ENCODE assay signal across 18 cellular contexts in genomic region chr4:112517911-112518310, GRCh38. TPM values are rescaled to one million over a fixed set of nuclear protein-coding genes. Genes with fewer than 3 reads are reported as not detected.
DNase-seq lines count a peak whose midpoint lies in the region; ATAC-seq, FAIRE-seq and TF ChIP-seq lines count a peak whose summit lies in the region.
"Had no signal": no experiment of that assay in that cellular context is flagged by ENCODE, and none has a peak within 500 bp of the region (broad histone marks: within the 10 kb centered on the region; RNA-seq: fewer than 3 reads in every experiment).

No MANE protein-coding gene starts in this region.

- no peak for DNase-seq in activated naive CD4-positive, alpha-beta T cell treated with anti-CD3 and anti-CD28 coated beads, Interleukin-2, amount 50 U/mL, for 16 hours
- DNase-seq in Karpas-422 (peak; percentile 37), GM12878 (ENCODE audit: low read depth, low spot score) (no peak), type B pancreatic cell (ENCODE audit: extremely low spot score, unreplicated experiment) (no peak), GM19238 (ENCODE audit: insufficient read length, low spot score) (no peak), DMS53 (lab: John Stamatoyannopoulos, UW) (no peak)
- DNase-seq: KG1; lower lobe of right lung; NCI-H1417 treated with DMSO at 0.1 percent for 48 hours; NCI-H345; sigmoid colon; stimulated activated CD4-positive, alpha-beta T cell treated with anti-CD3 and anti-CD28 coated beads, Interleukin-4, amount 100 ng/mL, for 1 hour; trophoblast cell had no signal

- ATAC-seq in GM12878: no peak
- no peak for ATAC-seq in GM21381 (IDR thresholded peaks at IDR 0.05; ENCODE audit: unreplicated experiment)
- ATAC-seq: lower lobe of right lung had no signal

- peaks cover 5% of the 10 kb centered on the region for H3K9me3 Mint-ChIP-seq in activated naive CD4-positive, alpha-beta T cell treated with anti-CD3 and anti-CD28 coated beads, Interleukin-2, amount 50 U/mL, for 24 hours
- H3K9me3 Mint-ChIP-seq in type B pancreatic cell: no peaks in the 10 kb centered on the region

- H3K27me3 Mint-ChIP-seq in activated naive CD4-positive, alpha-beta T cell treated with anti-CD3 and anti-CD28 coated beads, Interleukin-2, amount 50 U/mL, for 24 hours: peaks cover 83% of the 10 kb centered on the region
- H3K27me3 Mint-ChIP-seq in type B pancreatic cell: peaks cover 100% of the 10 kb centered on the region

- WGBS in GM12878 (ENCODE audit: insufficient coverage, insufficient replicate concordance, low lambda C conversion rate, missing lambda C conversion rate): 20% methylated on average over 3 of the region's 3 CpGs

- H3K27ac Mint-ChIP-seq in activated naive CD4-positive, alpha-beta T cell treated with anti-CD3 and anti-CD28 coated beads, Interleukin-2, amount 50 U/mL, for 24 hours: no peak overlapping the region
- H3K27ac Mint-ChIP-seq in type B pancreatic cell: no peak overlapping the region

- H2AFZ ChIP-seq in Karpas-422 (ENCODE audit: low read length): no peak overlapping the region
- H2AFZ ChIP-seq in GM12878 (ENCODE audit: control insufficient read depth, low read depth, low read length): no peak overlapping the region

- H3K4me3 Mint-ChIP-seq in activated naive CD4-positive, alpha-beta T cell treated with anti-CD3 and anti-CD28 coated beads, Interleukin-2, amount 50 U/mL, for 24 hours: peak overlapping the region; percentile 68
- peak overlapping the region; percentile 78 for H3K4me3 Mint-ChIP-seq in type B pancreatic cell

- H3K9me2 ChIP-seq in Karpas-422 (replicated peaks; ENCODE audit: insufficient read depth, low read length): no peaks in the 10 kb centered on the region

- CTCF ChIA-PET in GM12878 (lab: Yijun Ruan, JAX): interaction anchor here (0.8 to 13.9 kb wide), 11 partner anchors 14 to 417 kb away, joined by 3 to 221 read pairs (median 6); partner anchors contain the start of gene ALPK1

- H3K4me1 ChIP-seq in Karpas-422 (ENCODE audit: low read length): peaks cover 57% of the 10 kb centered on the region
- peaks cover 7% of the 10 kb centered on the region for H3K4me1 ChIP-seq in GM12878 (ENCODE audit: control insufficient read depth, insufficient read depth, low read length)

- no peaks in the 10 kb centered on the region for H3K9me3 ChIP-seq in Karpas-422 (ENCODE audit: low read length)
- H3K9me3 ChIP-seq in GM12878 (replicated peaks; ENCODE audit: control insufficient read depth, insufficient read depth, low read length): no peaks in the 10 kb centered on the region; the same call in 2 of the 3 replicates
- H3K9me3 ChIP-seq: lower lobe of right lung had no signal

- H3K36me3 ChIP-seq in Karpas-422 (ENCODE audit: insufficient read depth, low read length) (no peaks in the 10 kb centered on the region), GM12878 (ENCODE audit: control insufficient read depth in 2 of 2, insufficient read depth in 2 of 2, low read length in 1 of 2) (no peaks in the 10 kb centered on the region)
- H3K36me3 ChIP-seq: lower lobe of right lung, sigmoid colon had no signal

- H3K79me2 ChIP-seq in Karpas-422 (ENCODE audit: low read length) (no peaks in the 10 kb centered on the region), GM12878 (ENCODE audit: control insufficient read depth, insufficient read depth, low read length) (no peaks in the 10 kb centered on the region)

- H3K27ac ChIP-seq in Karpas-422 (ENCODE audit: low read length) (no peak overlapping the region), GM12878 (ENCODE audit: control insufficient read depth, insufficient read depth) (peak overlapping the region; percentile 62; the same call in 1 of the 2 replicates)
- H3K27ac ChIP-seq: lower lobe of right lung, sigmoid colon had no signal

- TF ChIP-seq CTCF in GM12878 (IDR thresholded peaks at IDR 0.05 in 2 of 3, conservative IDR thresholded peaks at IDR 0.05 in 1 of 3; ENCODE audit: control insufficient read depth in 2 of 3, extremely low read depth in 1 of 3, insufficient read depth in 1 of 3, low read depth in 3 of 3, low read length in 3 of 3) (no peak), type B pancreatic cell (conservative IDR thresholded peaks at IDR 0.05) (no peak)

- H3K4me3 ChIP-seq in Karpas-422 (ENCODE audit: low read length) (peak overlapping the region; percentile 78), GM12878 (peak overlapping the region; percentile 80)
- H3K4me3 ChIP-seq: lower lobe of right lung, sigmoid colon had no signal

- H3K27me3 ChIP-seq in Karpas-422 (ENCODE audit: low read length) (no peaks in the 10 kb centered on the region), GM12878 (replicated peaks in 1 of 2; ENCODE audit: control insufficient read depth in 2 of 2, insufficient read depth in 2 of 2, low read length in 1 of 2) (peaks cover 0 to 7% of the 10 kb centered on the region in 2 experiments)

- H3K4me2 ChIP-seq in Karpas-422 (ENCODE audit: low read depth, low read length, poor library complexity, severe bottlenecking) (peak overlapping the region; percentile 93), GM12878 (ENCODE audit: control insufficient read depth, insufficient read depth) (peak overlapping the region; percentile 99)

- FAIRE-seq in GM12878 (lab: Jason Lieb, UNC): no peak
- FAIRE-seq: frontal cortex had no signal

- peaks cover 58% of the 10 kb centered on the region for H3K4me1 Mint-ChIP-seq in activated naive CD4-positive, alpha-beta T cell treated with anti-CD3 and anti-CD28 coated beads, Interleukin-2, amount 50 U/mL, for 24 hours
- peaks cover 22% of the 10 kb centered on the region for H3K4me1 Mint-ChIP-seq in type B pancreatic cell (ENCODE audit: unreplicated experiment)

- peaks cover 4% of the 10 kb centered on the region for H3K36me3 Mint-ChIP-seq in activated naive CD4-positive, alpha-beta T cell treated with anti-CD3 and anti-CD28 coated beads, Interleukin-2, amount 50 U/mL, for 24 hours
- no peaks in the 10 kb centered on the region for H3K36me3 Mint-ChIP-seq in type B pancreatic cell

- in situ Hi-C loops in GM12878 (cut with MboI): no loop called here

- RAD21 ChIA-PET in GM12878 (lab: Charles Lee; ENCODE audit: unreplicated experiment): interaction anchor here (1.3 to 4.1 kb wide), 9 partner anchors 190 to 419 kb away, joined by 3 to 38 read pairs (median 19); partner anchors contain the start of gene TIFA

- no peak for TF ChIP-seq RAD21 in GM12878 (IDR thresholded peaks at IDR 0.05; ENCODE audit: insufficient read depth, low read depth, low read length)

- H4K20me1 ChIP-seq in Karpas-422 (ENCODE audit: insufficient read depth, low read depth, low read length) (no peaks in the 10 kb centered on the region; the same call in 1 of the 2 replicates), GM12878 (ENCODE audit: control insufficient read depth, insufficient read depth) (no peaks in the 10 kb centered on the region)

- H3K9ac ChIP-seq in Karpas-422 (ENCODE audit: low read length) (0 out of 2 replicates have a peak overlapping the region, but pooled peaks have one; percentile 6), GM12878 (ENCODE audit: control insufficient read depth, insufficient read depth, low read length) (no peak overlapping the region)

- no peak for TF ChIP-seq POLR2A in GM12878 (IDR thresholded peaks at IDR 0.05; ENCODE audit: low read depth, low read length)

- BruUV-seq in GM12878 (replicated peaks; lab: Mats Ljungman, UMichigan): no TSS peak

- POLR2A ChIA-PET in GM12878 (lab: Charles Lee): interaction anchor here (0.6 to 4.6 kb wide), 11 partner anchors 152 to 286 kb away, joined by 3 to 55 read pairs (median 5); partner anchors contain the start of genes ALPK1 and AP1AR

- SMC1A ChIA-PET in GM12878 (lab: Charles Lee; ENCODE audit: uncharacterized antibody, unreplicated experiment): interaction anchor here (0.6 to 10.6 kb wide), 19 partner anchors 16 to 1316 kb away, joined by 3 to 124 read pairs (median 5); partner anchors contain the start of genes AP1AR and TIFA

- intact Hi-C loops in GM12878 (cut with micrococcal nuclease; ENCODE audit: unreplicated experiment): no loop called here

- no peak for TF ChIP-seq EP300 in GM12878 (IDR thresholded peaks at IDR 0.05; ENCODE audit: borderline replicate concordance in 1 of 2, control insufficient read depth in 1 of 2, low read depth in 2 of 2, low read length in 2 of 2)

TF ChIP-seq in GM12878, 131 proteins besides CTCF, POLR2A, EP300 and RAD21 (continues in another document):
- TF ChIP-seq MTA3 (IDR thresholded peaks at IDR 0.05; ENCODE audit: borderline replicate concordance, low read length) (no peak), STAT3 (IDR thresholded peaks at IDR 0.05; ENCODE audit: low read depth, low read length) (no peak), NBN (IDR thresholded peaks at IDR 0.05) (no peak), ZBED1 (IDR thresholded peaks at IDR 0.05; ENCODE audit: borderline replicate concordance) (no peak), TAF1 (IDR thresholded peaks at IDR 0.05; ENCODE audit: borderline replicate concordance, low read depth, low read length) (no peak)

RNA-seq across cellular contexts. Expression of gene NEUROG2, which starts 1.9 kb away (rescaled TPM):
- total RNA-seq in Karpas-422 (2014; rRNA removed; shearing (Covaris generic); ENCODE audit: low replicate concordance): 5.1 and 9.6 TPM in 2 replicates
- total RNA-seq in GM12878 (2013; cell fraction: nucleolus; rRNA removed): 4.6 and 4.8 TPM in 2 replicates
- total RNA-seq in GM12878 (2014; rRNA removed) (2.2 and 2.6 TPM in 2 replicates), GM12878 (2014; rRNA removed; fragmentation: Illumina TruSeq; extraction: Trizol) (1.1 and 1.6 TPM in 2 replicates), GM12878 (2021) (1.9 and 2.9 TPM in 2 replicates), type B pancreatic cell (ENCODE audit: low replicate concordance) (1.2 TPM in 1 of 2 replicates, not detected in the other)
- polyA plus RNA-seq in GM12878 (2011; ENCODE audit: low read depth): 0.41 TPM
- polyA plus RNA-seq in GM12878 (2011; rRNA removed) (1.2 and 1.4 TPM in 2 replicates), GM12878 (2014; fragmentation: Illumina TruSeq; extraction: Trizol) (1.2 and 1.9 TPM in 2 replicates), GM12878 (2014; fragmentation: Nextera tagmentation; extraction: Ambion mirVana) (under 1 TPM; 0.53 to 0.68 TPM), GM12878 (2014; rRNA removed) (2.2 and 3.3 TPM in 2 replicates), GM12878 (2016; fragmentation: Nextera tagmentation; extraction: Ambion mirVana) (under 1 TPM; 0.66 to 0.92 TPM)
- 0.82 and 1.2 TPM in 2 replicates for polyA plus RNA-seq in GM12878 (2011; cell fraction: cytosol; rRNA removed)
- 1.8 and 2.7 TPM in 2 replicates for polyA plus RNA-seq in GM12878 (2011; cell fraction: nucleus; rRNA removed)
- 1.4 and 2.1 TPM in 2 replicates for polyA plus RNA-seq in GM12878 (2012)
- 0.59 and 0.67 TPM in 2 replicates for polyA minus RNA-seq in GM12878 (2011; rRNA and poly(A)+ RNA removed)
- 0.52 TPM in 1 of 2 replicates, not detected in the other for polyA minus RNA-seq in GM12878 (2011; cell fraction: cytosol; rRNA and poly(A)+ RNA removed)
- polyA minus RNA-seq in GM12878 (2011; cell fraction: nucleus; rRNA and poly(A)+ RNA removed): 0.48 TPM in 2 replicates
- total RNA-seq: activated CD8-positive, alpha-beta memory T cell treated with anti-CD3 and anti-CD28 coated beads for 36 hours; endothelial cell of umbilical vein; lower lobe of right lung; sigmoid colon had no signal
- polyA plus RNA-seq: endothelial cell of umbilical vein, sigmoid colon had no signal
